14 cellular contexts compared by ENCODE assay signal in genomic region chr10:98265403-98266378, GRCh38. TPM values are rescaled to one million over a fixed set of nuclear protein-coding genes. Genes with fewer than 3 reads are reported as not detected.
DNase-seq lines count a peak whose midpoint lies in the region; ATAC-seq and TF ChIP-seq lines count a peak whose summit lies in the region.
"Had no signal": no experiment of that assay in that cellular context is flagged by ENCODE, and none has a peak within 500 bp of the region (broad histone marks: within the 10 kb centered on the region; RNA-seq: fewer than 3 reads in every experiment).

No MANE protein-coding gene starts in this region.

- H3K4me3 ChIP-seq in Caco-2 (ENCODE audit: low read depth, low read length) (no peak overlapping the region), epithelial cell of esophagus (ENCODE audit: low read length) (no peak overlapping the region), sigmoid colon (no peak overlapping the region), mucosa of descending colon (no peak overlapping the region)

- no peaks in the 10 kb centered on the region for H3K27me3 Mint-ChIP-seq in Caco-2 (ENCODE audit: insufficient read depth, unreplicated experiment)
- H3K27me3 Mint-ChIP-seq in activated CD8-positive, alpha-beta T cell treated with anti-CD3 and anti-CD28 coated beads, Interleukin-2, amount 10 ng/mL, durations not matched to agents 7 days and 5 days (ENCODE audit: low read depth) = peaks cover 34% of the 10 kb centered on the region

- POLR2A ChIA-PET in Caco-2 (lab: Charles Lee) = no interaction called here
- POLR2A ChIA-PET in activated CD8-positive, alpha-beta T cell treated with anti-CD3 and anti-CD28 coated beads, Interleukin-2, amount 10 ng/mL, durations not matched to agents 7 days and 5 days (lab: Charles Lee) = no interaction called here

- DNase-seq in Caco-2 (no peak), epithelial cell of esophagus (ENCODE audit: low read depth) (peak; percentile 26), sigmoid colon (no peak), mucosa of descending colon (no peak), activated T-cell treated with anti-CD3 and anti-CD28 coated beads for 4 hours (no peak)
- no peak for DNase-seq in activated CD8-positive, alpha-beta T cell treated with anti-CD3 and anti-CD28 coated beads, Interleukin-2, amount 10 ng/mL, durations not matched to agents 7 days and 5 days
- DNase-seq: activated B cell treated with CpG ODN at 0.5 μM for 24 hours; activated naive CD4-positive, alpha-beta T cell treated with Interleukin-2 at 50 U/mL for 16 hours; CD4-positive, CD25-positive, alpha-beta regulatory T cell; NCI-H1105 treated with DMSO at 0.1 percent for 48 hours; OCI-M1 had no signal

- CTCF ChIA-PET in Caco-2 (lab: Charles Lee) = no interaction called here
- CTCF ChIA-PET in activated CD8-positive, alpha-beta T cell treated with anti-CD3 and anti-CD28 coated beads, Interleukin-2, amount 10 ng/mL, durations not matched to agents 7 days and 5 days (lab: Charles Lee) = no interaction called here

- H3K4me1 ChIP-seq in Caco-2 = peaks cover 26% of the 10 kb centered on the region
- peaks cover 0 to 56% (median 48%) of the 10 kb centered on the region in 4 donors for H3K4me1 ChIP-seq in sigmoid colon
- H3K4me1 ChIP-seq in mucosa of descending colon (ENCODE audit: low read depth) = peaks cover 4% of the 10 kb centered on the region

- no peaks in the 10 kb centered on the region for H3K9me3 Mint-ChIP-seq in Caco-2 (ENCODE audit: unreplicated experiment)
- H3K9me3 Mint-ChIP-seq in activated CD8-positive, alpha-beta T cell treated with anti-CD3 and anti-CD28 coated beads, Interleukin-2, amount 10 ng/mL, durations not matched to agents 7 days and 5 days (ENCODE audit: insufficient read depth) = no peaks in the 10 kb centered on the region
- H3K9me3 Mint-ChIP-seq: activated B cell treated with CpG ODN at 0.5 μM for 24 hours; CD4-positive, CD25-positive, alpha-beta regulatory T cell had no signal

- intact Hi-C loops in Caco-2 (cut with micrococcal nuclease; ENCODE audit: unreplicated experiment) (loop anchor here (10.0 kb wide), 1 partner anchor 149 kb away; the partner anchor contains the start of gene PYROXD2), sigmoid colon (cut with DNase I) (loop anchor here (2.0 kb wide), 1 partner anchor 43 kb away; no protein-coding TSS in a partner anchor), mucosa of descending colon (cut with DNase I, micrococcal nuclease) (no loop called here)

- no peak for ATAC-seq in activated CD8-positive, alpha-beta T cell treated with anti-CD3 and anti-CD28 coated beads, Interleukin-2, amount 10 ng/mL, durations not matched to agents 7 days and 5 days
- ATAC-seq in GM21723 (IDR thresholded peaks at IDR 0.05; ENCODE audit: unreplicated experiment) (no peak), mucosa of descending colon (no peak)

- H3K4me1 Mint-ChIP-seq in Caco-2 (ENCODE audit: low read depth, unreplicated experiment) = peaks cover 27% of the 10 kb centered on the region
- peaks cover 7% of the 10 kb centered on the region for H3K4me1 Mint-ChIP-seq in activated CD8-positive, alpha-beta T cell treated with anti-CD3 and anti-CD28 coated beads, Interleukin-2, amount 10 ng/mL, durations not matched to agents 7 days and 5 days (ENCODE audit: low read depth)

- TF ChIP-seq EP300 in Ishikawa (IDR thresholded peaks at IDR 0.05; ENCODE audit: borderline replicate concordance) (no peak; the same call in 1 of the 2 replicates), sigmoid colon (IDR thresholded peaks at IDR 0.05) (no peak)

- H3K27ac Mint-ChIP-seq in Caco-2 (ENCODE audit: unreplicated experiment) = peak overlapping the region; percentile 81
- H3K27ac Mint-ChIP-seq in activated CD8-positive, alpha-beta T cell treated with anti-CD3 and anti-CD28 coated beads, Interleukin-2, amount 10 ng/mL, durations not matched to agents 7 days and 5 days = no peak overlapping the region
- H3K27ac Mint-ChIP-seq: activated B cell treated with CpG ODN at 0.5 μM for 24 hours; CD4-positive, CD25-positive, alpha-beta regulatory T cell; progenitor cell of endocrine pancreas had no signal

- H3K4me3 Mint-ChIP-seq in Caco-2 (ENCODE audit: unreplicated experiment) = no peak overlapping the region
- no peak overlapping the region for H3K4me3 Mint-ChIP-seq in activated CD8-positive, alpha-beta T cell treated with anti-CD3 and anti-CD28 coated beads, Interleukin-2, amount 10 ng/mL, durations not matched to agents 7 days and 5 days
- H3K4me3 Mint-ChIP-seq: activated B cell treated with CpG ODN at 0.5 μM for 24 hours had no signal

- no peak; the same call in 1 of the 2 replicates for TF ChIP-seq RAD21 in Ishikawa (IDR thresholded peaks at IDR 0.05; ENCODE audit: low read depth)

- no TSS peak for BruUV-seq in Caco-2 (replicated peaks; lab: Mats Ljungman, UMichigan)

- WGBS in sigmoid colon, 2 donors = 79 to 84% methylated on average over 17 of the region's 17 CpGs

- peak overlapping the region; percentile 86 to 92 (median 90) for H3K27ac ChIP-seq in sigmoid colon

- H3K9me3 ChIP-seq in Caco-2 (no peaks in the 10 kb centered on the region), sigmoid colon (no peaks in the 10 kb centered on the region), mucosa of descending colon (no peaks in the 10 kb centered on the region)

- no peak for TF ChIP-seq POLR2A in sigmoid colon (IDR thresholded peaks at IDR 0.05)

- H3K27me3 ChIP-seq in Caco-2 (replicated peaks; ENCODE audit: control insufficient read depth, insufficient read depth, low read length) (no peaks in the 10 kb centered on the region), sigmoid colon (no peaks in the 10 kb centered on the region)

- no peaks in the 10 kb centered on the region for H3K36me3 ChIP-seq in Caco-2 (ENCODE audit: control insufficient read depth, insufficient read depth, low read length)
- peaks cover 0 to 4% (median 0%) of the 10 kb centered on the region in 4 donors for H3K36me3 ChIP-seq in sigmoid colon
- H3K36me3 ChIP-seq in mucosa of descending colon (ENCODE audit: low read depth) = no peaks in the 10 kb centered on the region

- TF ChIP-seq CTCF in Caco-2 (IDR thresholded peaks at IDR 0.05; ENCODE audit: insufficient read depth in 1 of 2, low read depth in 1 of 2, low read length in 1 of 2, severe bottlenecking in 1 of 2, unreplicated experiment in 1 of 2) (no peak), epithelial cell of esophagus (IDR thresholded peaks at IDR 0.05; ENCODE audit: insufficient read depth, low read depth, low read length, missing control alignments) (no peak), sigmoid colon (IDR thresholded peaks at IDR 0.05) (no peak), mucosa of descending colon (IDR thresholded peaks at IDR 0.05) (no peak)

- peaks cover 4% of the 10 kb centered on the region for H3K36me3 Mint-ChIP-seq in Caco-2 (ENCODE audit: insufficient read depth, unreplicated experiment)
- no peaks in the 10 kb centered on the region for H3K36me3 Mint-ChIP-seq in activated CD8-positive, alpha-beta T cell treated with anti-CD3 and anti-CD28 coated beads, Interleukin-2, amount 10 ng/mL, durations not matched to agents 7 days and 5 days (ENCODE audit: low read depth)
- H3K36me3 Mint-ChIP-seq: CD4-positive, CD25-positive, alpha-beta regulatory T cell had no signal

TF ChIP-seq in Ishikawa, 13 proteins besides CTCF, POLR2A, EP300 and RAD21 (continues in another document):
- TF ChIP-seq YY1 (IDR thresholded peaks at IDR 0.05; ENCODE audit: low read depth) (no peak), EGR1 (IDR thresholded peaks at IDR 0.05) (peak; percentile 51), CEBPB (IDR thresholded peaks at IDR 0.05) (no peak), TEAD4 (IDR thresholded peaks at IDR 0.05) (peak; percentile 60), MAX (IDR thresholded peaks at IDR 0.05) (peak; percentile 19; the same call in 1 of the 2 replicates), REST (IDR thresholded peaks at IDR 0.05; ENCODE audit: low read depth) (no peak), TAF1 (IDR thresholded peaks at IDR 0.05; ENCODE audit: low read depth) (no peak), FOXM1 (IDR thresholded peaks at IDR 0.05; ENCODE audit: borderline replicate concordance, low read depth) (no peak), ZBTB7A (IDR thresholded peaks at IDR 0.05; ENCODE audit: low read depth) (0 out of 2 replicates have a peak, but pooled peaks have one; percentile 4), CREB1 (IDR thresholded peaks at IDR 0.05; ENCODE audit: low read depth) (no peak), NFIC (IDR thresholded peaks at IDR 0.05) (peak; percentile 48; the same call in 1 of the 2 replicates)

RNA-seq across cellular contexts. Expression of gene LOXL4, which starts 2.3 kb away (rescaled TPM):
- total RNA-seq in Caco-2 (2022) (2.1 and 3.7 TPM in 2 replicates), sigmoid colon (10 to 100 TPM in 3 of 4 donors, 1 to 10 TPM in 1; 6.7 to 15.8 (median 11.3) TPM), mucosa of descending colon (1 to 10 TPM in 1 of 3 donors, under 1 TPM in 2; 0.58 to 7.8 (median 0.58) TPM)
- 1 to 10 TPM in 2 of 3 donors, not detected in 1; 1.1 to 1.8 TPM for polyA plus RNA-seq in sigmoid colon
- not detected for total RNA-seq in activated CD8-positive, alpha-beta T cell treated with anti-CD3 and anti-CD28 coated beads, Interleukin-2, amount 10 ng/mL, durations not matched to agents 7 days and 5 days
- total RNA-seq: activated B cell treated with CpG ODN at 0.5 μM for 24 hours; CD4-positive, CD25-positive, alpha-beta regulatory T cell had no signal

Comparison
In these comparisons a context has a peak if more than half of its experiments do, and no peak if none do; other contexts are left out.
1. intact Hi-C loops: an anchor here in Caco-2 (10.0 kb wide) and sigmoid colon (2.0 kb wide); none called in mucosa of descending colon.